Comparison of ENCODE assay signal across 15 cellular contexts in genomic region chr9:71896762-71897161, GRCh38. TPM values are rescaled to one million over a fixed set of nuclear protein-coding genes. Genes with fewer than 3 reads are reported as not detected.
DNase-seq lines count a peak whose midpoint lies in the region; ATAC-seq lines count a peak whose summit lies in the region.
"Had no signal": no experiment of that assay in that cellular context is flagged by ENCODE, and none has a peak within 500 bp of the region (broad histone marks: within the 10 kb centered on the region; RNA-seq: fewer than 3 reads in every experiment).

No MANE protein-coding gene starts in this region.

- peaks cover 78% of the 10 kb centered on the region for H3K4me1 Mint-ChIP-seq in activated naive CD4-positive, alpha-beta T cell treated with anti-CD3 and anti-CD28 coated beads, Interleukin-2, amount 10 ng/mL, durations not matched to agents 7 days and 5 days
- peaks cover 68% of the 10 kb centered on the region for H3K4me1 Mint-ChIP-seq in activated T-helper 2 cell treated with anti-CD3 and anti-CD28 coated beads, Interferon-gamma antibody, Interleukin-2, Interleukin-4, amounts not matched to agents 10 μg/mL and 5 μg/mL and 100 μg/mL, durations not matched to agents 14 hours and 24 hours and 36 hours (ENCODE audit: low read depth)
- peaks cover 68% of the 10 kb centered on the region for H3K4me1 Mint-ChIP-seq in stimulated activated memory B cell treated with anti-CD40 and anti-IgM and Interleukin-4, amounts not matched to agents 10 μg/mL and 1 μg/mL and 100 μg/mL, for 72 hours

- no peaks in the 10 kb centered on the region for H3K27me3 Mint-ChIP-seq in activated naive CD4-positive, alpha-beta T cell treated with anti-CD3 and anti-CD28 coated beads, Interleukin-2, amount 10 ng/mL, durations not matched to agents 7 days and 5 days
- H3K27me3 Mint-ChIP-seq in activated T-helper 2 cell treated with anti-CD3 and anti-CD28 coated beads, Interferon-gamma antibody, Interleukin-2, Interleukin-4, amounts not matched to agents 10 μg/mL and 5 μg/mL and 100 μg/mL, durations not matched to agents 14 hours and 24 hours and 36 hours (ENCODE audit: low read depth) = no peaks in the 10 kb centered on the region
- no peaks in the 10 kb centered on the region for H3K27me3 Mint-ChIP-seq in stimulated activated memory B cell treated with anti-CD40 and anti-IgM and Interleukin-4, amounts not matched to agents 10 μg/mL and 1 μg/mL and 100 μg/mL, for 72 hours

- H3K27ac Mint-ChIP-seq in activated naive CD4-positive, alpha-beta T cell treated with anti-CD3 and anti-CD28 coated beads, Interleukin-2, amount 10 ng/mL, durations not matched to agents 7 days and 5 days = peak overlapping the region; percentile 85
- H3K27ac Mint-ChIP-seq in activated naive CD4-positive, alpha-beta T cell treated with anti-CD3 and anti-CD28 coated beads, Interleukin-2, amount 50 U/mL, for 72 hours = no peak overlapping the region
- no peak overlapping the region for H3K27ac Mint-ChIP-seq in activated T-helper 2 cell treated with anti-CD3 and anti-CD28 coated beads, Interferon-gamma antibody, Interleukin-2, Interleukin-4, amounts not matched to agents 10 μg/mL and 5 μg/mL and 100 μg/mL, durations not matched to agents 14 hours and 24 hours and 36 hours
- H3K27ac Mint-ChIP-seq in stimulated activated memory B cell treated with anti-CD40 and anti-IgM and Interleukin-4, amounts not matched to agents 10 μg/mL and 1 μg/mL and 100 μg/mL, for 72 hours = peak overlapping the region; percentile 72

- intact Hi-C loops in activated T-helper 2 cell treated with anti-CD3 and anti-CD28 coated beads, Interferon-gamma antibody, Interleukin-2, Interleukin-4, amounts not matched to agents 10 μg/mL and 5 μg/mL and 100 μg/mL, durations not matched to agents 14 hours and 24 hours and 36 hours (cut with micrococcal nuclease) = loop anchor here (1.0 to 10.0 kb wide), 6 partner anchors 15 to 1484 kb away; partner anchors contain the start of genes ABHD17B, ANXA1, C9orf85 and KLF9

- H3K9me3 Mint-ChIP-seq in activated naive CD4-positive, alpha-beta T cell treated with anti-CD3 and anti-CD28 coated beads, Interleukin-2, amount 10 ng/mL, durations not matched to agents 7 days and 5 days = no peaks in the 10 kb centered on the region
- peaks cover 0 to 6% of the 10 kb centered on the region in 2 donors for H3K9me3 Mint-ChIP-seq in activated naive CD4-positive, alpha-beta T cell treated with anti-CD3 and anti-CD28 coated beads, Interleukin-2, amount 50 U/mL, for 72 hours
- no peaks in the 10 kb centered on the region for H3K9me3 Mint-ChIP-seq in activated T-helper 2 cell treated with anti-CD3 and anti-CD28 coated beads, Interferon-gamma antibody, Interleukin-2, Interleukin-4, amounts not matched to agents 10 μg/mL and 5 μg/mL and 100 μg/mL, durations not matched to agents 14 hours and 24 hours and 36 hours
- H3K9me3 Mint-ChIP-seq in stimulated activated memory B cell treated with anti-CD40 and anti-IgM and Interleukin-4, amounts not matched to agents 10 μg/mL and 1 μg/mL and 100 μg/mL, for 72 hours = no peaks in the 10 kb centered on the region

- peaks cover 23% of the 10 kb centered on the region for H3K36me3 Mint-ChIP-seq in activated naive CD4-positive, alpha-beta T cell treated with anti-CD3 and anti-CD28 coated beads, Interleukin-2, amount 10 ng/mL, durations not matched to agents 7 days and 5 days
- peaks cover 0 to 25% of the 10 kb centered on the region in 2 donors for H3K36me3 Mint-ChIP-seq in activated naive CD4-positive, alpha-beta T cell treated with anti-CD3 and anti-CD28 coated beads, Interleukin-2, amount 50 U/mL, for 72 hours
- peaks cover 30% of the 10 kb centered on the region for H3K36me3 Mint-ChIP-seq in activated T-helper 2 cell treated with anti-CD3 and anti-CD28 coated beads, Interferon-gamma antibody, Interleukin-2, Interleukin-4, amounts not matched to agents 10 μg/mL and 5 μg/mL and 100 μg/mL, durations not matched to agents 14 hours and 24 hours and 36 hours (ENCODE audit: low read depth)
- peaks cover 6% of the 10 kb centered on the region for H3K36me3 Mint-ChIP-seq in stimulated activated memory B cell treated with anti-CD40 and anti-IgM and Interleukin-4, amounts not matched to agents 10 μg/mL and 1 μg/mL and 100 μg/mL, for 72 hours

- H3K4me3 Mint-ChIP-seq in activated naive CD4-positive, alpha-beta T cell treated with anti-CD3 and anti-CD28 coated beads, Interleukin-2, amount 10 ng/mL, durations not matched to agents 7 days and 5 days = no peak overlapping the region
- peak overlapping the region; percentile 55 for H3K4me3 Mint-ChIP-seq in activated T-helper 2 cell treated with anti-CD3 and anti-CD28 coated beads, Interferon-gamma antibody, Interleukin-2, Interleukin-4, amounts not matched to agents 10 μg/mL and 5 μg/mL and 100 μg/mL, durations not matched to agents 14 hours and 24 hours and 36 hours (ENCODE audit: low read depth)
- no peak overlapping the region for H3K4me3 Mint-ChIP-seq in stimulated activated memory B cell treated with anti-CD40 and anti-IgM and Interleukin-4, amounts not matched to agents 10 μg/mL and 1 μg/mL and 100 μg/mL, for 72 hours

- DNase-seq in activated naive CD4-positive, alpha-beta T cell treated with anti-CD3 and anti-CD28 coated beads, Interleukin-2, amount 10 ng/mL, durations not matched to agents 7 days and 5 days = no peak
- no peak for DNase-seq in activated naive CD4-positive, alpha-beta T cell treated with anti-CD3 and anti-CD28 coated beads, Interleukin-2, amount 50 U/mL, for 72 hours (ENCODE audit: low spot score in 2 of 2)
- DNase-seq in MV-4-11 (lab: John Stamatoyannopoulos, UW) = peak; percentile 58
- DNase-seq in activated T-helper 2 cell treated with anti-CD3 and anti-CD28 coated beads, Interferon-gamma antibody, Interleukin-2, Interleukin-4, amounts not matched to agents 10 μg/mL and 5 μg/mL and 100 μg/mL, durations not matched to agents 14 hours and 24 hours and 36 hours (ENCODE audit: low spot score) = no peak
- DNase-seq in NCI-H1436 (lab: John Stamatoyannopoulos, UW) = no peak
- DNase-seq in NCI-H82 (lab: John Stamatoyannopoulos, UW) = no peak
- DNase-seq in NCI-H2227 treated with DMSO at 0.1 percent for 48 hours (lab: John Stamatoyannopoulos, UW) = no peak
- DNase-seq: aorta; DMS 273 treated with DMSO at 0.1 percent for 48 hours; MM.1S; NCI-H2107; NCI-H69; stimulated activated CD4-positive, alpha-beta T cell treated with anti-CD3 and anti-CD28 coated beads, Interleukin-1b, Interleukin-23, amount 100 ng/mL, for 48 hours had no signal

- no peak for ATAC-seq in activated naive CD4-positive, alpha-beta T cell treated with anti-CD3 and anti-CD28 coated beads, Interleukin-2, amount 50 U/mL, for 72 hours
- no peak for ATAC-seq in stimulated activated memory B cell treated with anti-CD40 and anti-IgM and Interleukin-4, amounts not matched to agents 10 μg/mL and 1 μg/mL and 100 μg/mL, for 72 hours
- ATAC-seq: sciatic nerve had no signal

- CTCF ChIA-PET in activated naive CD4-positive, alpha-beta T cell treated with anti-CD3 and anti-CD28 coated beads, Interleukin-2, amount 10 ng/mL, durations not matched to agents 7 days and 5 days (lab: Charles Lee) = interaction anchor here (0.5 to 2.0 kb wide), 5 partner anchors 14 to 182 kb away, joined by 3 to 6 read pairs (median 4); partner anchors contain the start of genes ABHD17B and C9orf85

RNA-seq across cellular contexts. Expression of gene ABHD17B, which starts 14.2 kb away (rescaled TPM):
- 10 to 100 TPM; 11.1 to 15.4 TPM for total RNA-seq in activated naive CD4-positive, alpha-beta T cell treated with anti-CD3 and anti-CD28 coated beads, Interleukin-2, amount 50 U/mL, for 72 hours
- 17.4 and 21.6 TPM in 2 replicates for total RNA-seq in activated T-helper 2 cell treated with anti-CD3 and anti-CD28 coated beads, Interferon-gamma antibody, Interleukin-2, Interleukin-4, amounts not matched to agents 10 μg/mL and 5 μg/mL and 100 μg/mL, durations not matched to agents 14 hours and 24 hours and 36 hours

RNA-seq across cellular contexts. Expression of gene C9orf85, which starts 14.7 kb away (rescaled TPM):
- total RNA-seq in activated naive CD4-positive, alpha-beta T cell treated with anti-CD3 and anti-CD28 coated beads, Interleukin-2, amount 50 U/mL, for 72 hours = 1 to 10 TPM; 9.5 to 10.0 TPM
- 8.3 and 9.8 TPM in 2 replicates for total RNA-seq in activated T-helper 2 cell treated with anti-CD3 and anti-CD28 coated beads, Interferon-gamma antibody, Interleukin-2, Interleukin-4, amounts not matched to agents 10 μg/mL and 5 μg/mL and 100 μg/mL, durations not matched to agents 14 hours and 24 hours and 36 hours

Comparison
In these comparisons a context has a peak if more than half of its experiments do, and no peak if none do; other contexts are left out.
1. H3K27ac Mint-ChIP-seq: peak in activated naive CD4-positive, alpha-beta T cell treated with anti-CD3 and anti-CD28 coated beads, Interleukin-2, amount 10 ng/mL, durations not matched to agents 7 days and 5 days (single experiment) and stimulated activated memory B cell treated with anti-CD40 and anti-IgM and Interleukin-4, amounts not matched to agents 10 μg/mL and 1 μg/mL and 100 μg/mL, for 72 hours (single experiment); none in activated naive CD4-positive, alpha-beta T cell treated with anti-CD3 and anti-CD28 coated beads, Interleukin-2, amount 50 U/mL, for 72 hours (0 of 2) and activated T-helper 2 cell treated with anti-CD3 and anti-CD28 coated beads, Interferon-gamma antibody, Interleukin-2, Interleukin-4, amounts not matched to agents 10 μg/mL and 5 μg/mL and 100 μg/mL, durations not matched to agents 14 hours and 24 hours and 36 hours (single experiment).